2 cellular contexts compared by ENCODE assay signal in the genomic region with DNA sequence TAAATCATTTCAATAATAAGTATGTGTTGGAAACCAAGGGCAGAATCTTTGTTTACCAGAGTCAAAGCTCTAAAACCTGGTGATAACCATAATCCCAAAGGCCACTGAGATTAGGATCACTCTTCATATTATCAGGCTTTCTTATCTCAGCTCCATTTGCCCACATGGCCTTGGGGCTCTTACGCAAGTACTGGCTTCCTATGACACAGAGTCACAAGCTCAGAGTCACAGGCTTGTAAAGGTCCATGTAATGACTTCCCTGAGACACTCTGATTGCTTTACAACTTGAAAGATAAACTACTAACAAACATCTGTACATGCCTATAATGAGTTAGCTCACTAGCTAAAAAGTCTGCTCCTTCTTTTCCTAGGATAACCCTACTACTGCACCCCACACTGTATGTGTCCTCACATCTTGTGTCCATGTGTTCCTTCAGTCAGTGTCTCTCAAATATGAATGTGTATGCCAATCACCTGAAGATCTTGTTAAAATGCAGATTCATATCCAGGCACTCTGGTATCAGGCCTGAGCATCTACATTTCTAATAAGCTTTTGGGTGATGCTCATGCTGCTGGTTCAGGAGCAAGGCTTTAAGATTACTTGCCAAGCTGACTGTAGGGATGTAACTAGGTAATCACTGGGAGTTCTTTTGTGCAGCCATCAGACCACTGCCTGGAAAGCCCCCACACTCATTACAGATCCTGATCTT.
TF ChIP-seq lines count a peak whose summit lies in the region.

No MANE protein-coding gene starts in this region.

TF ChIP-seq in HepG2, 621 proteins besides CTCF, POLR2A, EP300 and RAD21 (continues in another document):
- TF ChIP-seq, protein P1, sequence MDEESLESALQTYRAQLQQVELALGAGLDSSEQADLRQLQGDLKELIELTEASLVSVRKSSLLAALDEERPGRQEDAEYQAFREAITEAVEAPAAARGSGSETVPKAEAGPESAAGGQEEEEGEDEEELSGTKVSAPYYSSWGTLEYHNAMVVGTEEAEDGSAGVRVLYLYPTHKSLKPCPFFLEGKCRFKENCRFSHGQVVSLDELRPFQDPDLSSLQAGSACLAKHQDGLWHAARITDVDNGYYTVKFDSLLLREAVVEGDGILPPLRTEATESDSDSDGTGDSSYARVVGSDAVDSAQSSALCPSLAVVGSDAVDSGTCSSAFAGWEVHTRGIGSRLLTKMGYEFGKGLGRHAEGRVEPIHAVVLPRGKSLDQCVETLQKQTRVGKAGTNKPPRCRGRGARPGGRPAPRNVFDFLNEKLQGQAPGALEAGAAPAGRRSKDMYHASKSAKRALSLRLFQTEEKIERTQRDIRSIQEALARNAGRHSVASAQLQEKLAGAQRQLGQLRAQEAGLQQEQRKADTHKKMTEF (CRISPR knock-in tag; IDR thresholded peaks at IDR 0.05), result peak; percentile 31; the same call in 1 of the 2 replicates
- TF ChIP-seq KDM4B (CRISPR knock-in tag; IDR thresholded peaks at IDR 0.05) (no peak), ZNF12 (CRISPR knock-in tag; IDR thresholded peaks at IDR 0.05) (no peak; the same call in 1 of the 2 replicates), ZNF430 (CRISPR knock-in tag; IDR thresholded peaks at IDR 0.05) (no peak), THAP11 (CRISPR knock-in tag; IDR thresholded peaks at IDR 0.05) (0 out of 2 replicates have a peak, but pooled peaks have one; percentile 42), RBAK (CRISPR knock-in tag; IDR thresholded peaks at IDR 0.05) (no peak), FOXJ3 (CRISPR knock-in tag; IDR thresholded peaks at IDR 0.05; ENCODE audit: borderline replicate concordance) (no peak), CEBPB (IDR thresholded peaks at IDR 0.05; ENCODE audit: borderline replicate concordance, low read depth, low read length) (peak; percentile 80), IRX3 (CRISPR knock-in tag; IDR thresholded peaks at IDR 0.05; ENCODE audit: borderline replicate concordance, low read depth) (no peak), SOX13 (IDR thresholded peaks at IDR 0.05) (no peak), SOX13 (CRISPR knock-in tag; conservative IDR thresholded peaks at IDR 0.05 in 1 of 2, IDR thresholded peaks at IDR 0.05 in 1 of 2) (peak in 1 of 2 experiments; percentile 41; a peak in 1 of 4 replicates), YEATS4 (CRISPR knock-in tag; IDR thresholded peaks at IDR 0.05; ENCODE audit: borderline replicate concordance) (no peak), ZNF879 (CRISPR knock-in tag; IDR thresholded peaks at IDR 0.05) (no peak), ZNF552 (CRISPR knock-in tag; IDR thresholded peaks at IDR 0.05; ENCODE audit: borderline replicate concordance) (no peak), TBL1XR1 (IDR thresholded peaks at IDR 0.05; ENCODE audit: borderline replicate concordance, low read length, partially characterized antibody) (no peak), NCOA2 (CRISPR knock-in tag; IDR thresholded peaks at IDR 0.05) (peak; percentile 65), ZFX (CRISPR knock-in tag; IDR thresholded peaks at IDR 0.05; ENCODE audit: low read depth) (no peak), CREB1 (IDR thresholded peaks at IDR 0.05) (no peak), CREB1 (CRISPR knock-in tag; IDR thresholded peaks at IDR 0.05) (0 out of 2 replicates have a peak, but pooled peaks have one; percentile 22), HMG20A (CRISPR knock-in tag; IDR thresholded peaks at IDR 0.05; ENCODE audit: borderline replicate concordance) (peak; percentile 17; the same call in 1 of the 2 replicates), ZSCAN21 (CRISPR knock-in tag; IDR thresholded peaks at IDR 0.05; ENCODE audit: borderline replicate concordance) (no peak), ZNF766 (CRISPR knock-in tag; IDR thresholded peaks at IDR 0.05; ENCODE audit: borderline replicate concordance) (no peak), ZNF335 (CRISPR knock-in tag; IDR thresholded peaks at IDR 0.05) (no peak), CEBPG (CRISPR knock-in tag; IDR thresholded peaks at IDR 0.05) (peak; percentile 67; the same call in 1 of the 2 replicates)
- TF ChIP-seq, protein P2, sequence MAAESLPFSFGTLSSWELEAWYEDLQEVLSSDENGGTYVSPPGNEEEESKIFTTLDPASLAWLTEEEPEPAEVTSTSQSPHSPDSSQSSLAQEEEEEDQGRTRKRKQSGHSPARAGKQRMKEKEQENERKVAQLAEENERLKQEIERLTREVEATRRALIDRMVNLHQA (CRISPR knock-in tag; IDR thresholded peaks at IDR 0.05), result no peak
- TF ChIP-seq, protein P3, sequence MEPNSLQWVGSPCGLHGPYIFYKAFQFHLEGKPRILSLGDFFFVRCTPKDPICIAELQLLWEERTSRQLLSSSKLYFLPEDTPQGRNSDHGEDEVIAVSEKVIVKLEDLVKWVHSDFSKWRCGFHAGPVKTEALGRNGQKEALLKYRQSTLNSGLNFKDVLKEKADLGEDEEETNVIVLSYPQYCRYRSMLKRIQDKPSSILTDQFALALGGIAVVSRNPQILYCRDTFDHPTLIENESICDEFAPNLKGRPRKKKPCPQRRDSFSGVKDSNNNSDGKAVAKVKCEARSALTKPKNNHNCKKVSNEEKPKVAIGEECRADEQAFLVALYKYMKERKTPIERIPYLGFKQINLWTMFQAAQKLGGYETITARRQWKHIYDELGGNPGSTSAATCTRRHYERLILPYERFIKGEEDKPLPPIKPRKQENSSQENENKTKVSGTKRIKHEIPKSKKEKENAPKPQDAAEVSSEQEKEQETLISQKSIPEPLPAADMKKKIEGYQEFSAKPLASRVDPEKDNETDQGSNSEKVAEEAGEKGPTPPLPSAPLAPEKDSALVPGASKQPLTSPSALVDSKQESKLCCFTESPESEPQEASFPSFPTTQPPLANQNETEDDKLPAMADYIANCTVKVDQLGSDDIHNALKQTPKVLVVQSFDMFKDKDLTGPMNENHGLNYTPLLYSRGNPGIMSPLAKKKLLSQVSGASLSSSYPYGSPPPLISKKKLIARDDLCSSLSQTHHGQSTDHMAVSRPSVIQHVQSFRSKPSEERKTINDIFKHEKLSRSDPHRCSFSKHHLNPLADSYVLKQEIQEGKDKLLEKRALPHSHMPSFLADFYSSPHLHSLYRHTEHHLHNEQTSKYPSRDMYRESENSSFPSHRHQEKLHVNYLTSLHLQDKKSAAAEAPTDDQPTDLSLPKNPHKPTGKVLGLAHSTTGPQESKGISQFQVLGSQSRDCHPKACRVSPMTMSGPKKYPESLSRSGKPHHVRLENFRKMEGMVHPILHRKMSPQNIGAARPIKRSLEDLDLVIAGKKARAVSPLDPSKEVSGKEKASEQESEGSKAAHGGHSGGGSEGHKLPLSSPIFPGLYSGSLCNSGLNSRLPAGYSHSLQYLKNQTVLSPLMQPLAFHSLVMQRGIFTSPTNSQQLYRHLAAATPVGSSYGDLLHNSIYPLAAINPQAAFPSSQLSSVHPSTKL (CRISPR knock-in tag; IDR thresholded peaks at IDR 0.05), result peak; percentile 72
- TF ChIP-seq, protein P4, sequence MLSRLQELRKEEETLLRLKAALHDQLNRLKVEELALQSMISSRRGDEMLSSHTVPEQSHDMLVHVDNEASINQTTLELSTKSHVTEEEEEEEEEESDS (CRISPR knock-in tag; IDR thresholded peaks at IDR 0.05; ENCODE audit: borderline replicate concordance), result no peak
- TF ChIP-seq, protein P5, sequence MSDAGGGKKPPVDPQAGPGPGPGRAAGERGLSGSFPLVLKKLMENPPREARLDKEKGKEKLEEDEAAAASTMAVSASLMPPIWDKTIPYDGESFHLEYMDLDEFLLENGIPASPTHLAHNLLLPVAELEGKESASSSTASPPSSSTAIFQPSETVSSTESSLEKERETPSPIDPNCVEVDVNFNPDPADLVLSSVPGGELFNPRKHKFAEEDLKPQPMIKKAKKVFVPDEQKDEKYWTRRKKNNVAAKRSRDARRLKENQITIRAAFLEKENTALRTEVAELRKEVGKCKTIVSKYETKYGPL (CRISPR knock-in tag; IDR thresholded peaks at IDR 0.05), result no peak

TF ChIP-seq in H1, 55 proteins besides CTCF, POLR2A, EP300 and RAD21:
- TF ChIP-seq EGR1 (IDR thresholded peaks at IDR 0.05; ENCODE audit: borderline replicate concordance, low read depth, low read length) (no peak), CEBPB (IDR thresholded peaks at IDR 0.05; ENCODE audit: low read depth, low read length) (peak; percentile 34; the same call in 1 of the 2 replicates)
